ENCODE assay signal across 17 cellular contexts in the genomic region with DNA sequence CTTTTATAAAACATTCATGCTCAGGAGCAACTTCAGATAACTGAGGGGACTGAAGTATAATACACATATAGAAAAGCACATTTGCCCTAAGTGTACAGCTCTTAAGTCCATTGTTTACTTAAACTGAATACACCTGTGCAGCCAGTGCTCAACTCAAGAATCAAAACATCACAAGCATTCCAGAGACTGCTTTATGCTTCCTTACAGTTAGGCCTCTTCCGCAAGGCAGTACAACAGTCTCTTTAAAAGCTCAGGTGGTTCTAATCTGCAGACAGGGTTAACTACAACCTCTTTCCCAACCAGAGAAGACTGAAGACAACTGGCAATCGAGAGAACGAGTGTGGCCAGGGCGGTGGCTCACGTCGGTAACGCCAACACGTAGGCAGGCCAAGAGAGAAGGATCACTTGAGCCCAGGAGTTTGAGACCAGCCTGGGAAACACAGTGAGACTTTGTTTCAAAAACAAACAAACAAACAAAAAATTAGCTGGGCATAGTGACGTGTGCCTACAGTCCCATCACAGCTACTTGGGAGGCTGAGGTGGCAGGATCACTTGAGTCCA. TPM values are rescaled to one million over a fixed set of nuclear protein-coding genes. Genes with fewer than 3 reads are reported as not detected.
DNase-seq lines count a peak whose midpoint lies in the region; ATAC-seq and TF ChIP-seq lines count a peak whose summit lies in the region.
"Had no signal": no experiment of that assay in that cellular context is flagged by ENCODE, and none has a peak within 500 bp of the region (broad histone marks: within the 10 kb centered on the region; RNA-seq: fewer than 3 reads in every experiment).

No MANE protein-coding gene starts in this region.

- no peak for DNase-seq in activated naive CD4-positive, alpha-beta T cell treated with anti-CD3 and anti-CD28 coated beads, Interleukin-2, amount 10 ng/mL, durations not matched to agents 7 days and 5 days
- DNase-seq in NCI-H510A treated with DMSO at 0.1 percent for 48 hours (lab: John Stamatoyannopoulos, UW) (peak; percentile 70), lower lobe of right lung (peak; percentile 69), upper lobe of left lung (peak; percentile 40 to 50), spleen (no peak), putamen (ENCODE audit: low spot score) (no peak)
- DNase-seq: 8988T; CD4-positive, alpha-beta memory T cell; GOT3; H7 had no signal

- intact Hi-C loops in lower lobe of right lung (cut with DNase I), result no loop called here
- intact Hi-C loops in spleen (cut with DNase I; ENCODE audit: low total_unique reads), result no loop called here

- WGBS in upper lobe of left lung, 2 donors, result 78 to 80% methylated on average over 9 of the region's 9 CpGs
- WGBS in spleen, 5 donors, result 94 to 98% (median 96%) methylated on average over 9 of the region's 9 CpGs

- TF ChIP-seq POLR2A in upper lobe of left lung (IDR thresholded peaks at IDR 0.05) (no peak), spleen (IDR thresholded peaks at IDR 0.05) (no peak)

- TF ChIP-seq EP300 in upper lobe of left lung (IDR thresholded peaks at IDR 0.05), result no peak

- H3K36me3 Mint-ChIP-seq in activated naive CD4-positive, alpha-beta T cell treated with anti-CD3 and anti-CD28 coated beads, Interleukin-2, amount 50 U/mL, for 24 hours, result peaks cover 45% of the 10 kb centered on the region
- peaks cover 71% of the 10 kb centered on the region for H3K36me3 Mint-ChIP-seq in activated naive CD4-positive, alpha-beta T cell treated with anti-CD3 and anti-CD28 coated beads, Interleukin-2, amount 10 ng/mL, durations not matched to agents 7 days and 5 days

- peaks cover 84% of the 10 kb centered on the region for H3K36me3 ChIP-seq in lower lobe of right lung
- H3K36me3 ChIP-seq in upper lobe of left lung, result peaks cover 3 to 58% (median 44%) of the 10 kb centered on the region in 4 donors
- peaks cover 0 to 97% (median 59%) of the 10 kb centered on the region in 6 donors for H3K36me3 ChIP-seq in spleen

- no peaks in the 10 kb centered on the region for H3K9me3 Mint-ChIP-seq in activated naive CD4-positive, alpha-beta T cell treated with anti-CD3 and anti-CD28 coated beads, Interleukin-2, amount 50 U/mL, for 24 hours
- H3K9me3 Mint-ChIP-seq in activated naive CD4-positive, alpha-beta T cell treated with anti-CD3 and anti-CD28 coated beads, Interleukin-2, amount 10 ng/mL, durations not matched to agents 7 days and 5 days, result peaks cover 14% of the 10 kb centered on the region

- H3K4me3 Mint-ChIP-seq in activated naive CD4-positive, alpha-beta T cell treated with anti-CD3 and anti-CD28 coated beads, Interleukin-2, amount 50 U/mL, for 24 hours, result no peak overlapping the region
- no peak overlapping the region for H3K4me3 Mint-ChIP-seq in activated naive CD4-positive, alpha-beta T cell treated with anti-CD3 and anti-CD28 coated beads, Interleukin-2, amount 10 ng/mL, durations not matched to agents 7 days and 5 days
- H3K4me3 Mint-ChIP-seq: CD14-positive monocyte; CD4-positive, alpha-beta memory T cell; IgD-negative memory B cell had no signal

- H3K4me3 ChIP-seq in lower lobe of right lung (no peak overlapping the region), upper lobe of left lung (no peak overlapping the region), spleen (no peak overlapping the region)
- H3K4me3 ChIP-seq: BLaER1 had no signal

- no peaks in the 10 kb centered on the region for H3K4me1 Mint-ChIP-seq in activated naive CD4-positive, alpha-beta T cell treated with anti-CD3 and anti-CD28 coated beads, Interleukin-2, amount 50 U/mL, for 24 hours
- H3K4me1 Mint-ChIP-seq in activated naive CD4-positive, alpha-beta T cell treated with anti-CD3 and anti-CD28 coated beads, Interleukin-2, amount 10 ng/mL, durations not matched to agents 7 days and 5 days, result no peaks in the 10 kb centered on the region
- H3K4me1 Mint-ChIP-seq: CD14-positive monocyte had no signal

- ATAC-seq in lower lobe of right lung (peak; percentile 86 to 92), upper lobe of left lung (ENCODE audit: low FRiP score in 2 of 2) (peak; percentile 34 to 88), GM19452 (IDR thresholded peaks at IDR 0.05; ENCODE audit: unreplicated experiment) (no peak)
- ATAC-seq: HCT116, HepG2 had no signal

- no peaks in the 10 kb centered on the region for H3K27me3 Mint-ChIP-seq in activated naive CD4-positive, alpha-beta T cell treated with anti-CD3 and anti-CD28 coated beads, Interleukin-2, amount 50 U/mL, for 24 hours
- H3K27me3 Mint-ChIP-seq in activated naive CD4-positive, alpha-beta T cell treated with anti-CD3 and anti-CD28 coated beads, Interleukin-2, amount 10 ng/mL, durations not matched to agents 7 days and 5 days, result no peaks in the 10 kb centered on the region
- H3K27me3 Mint-ChIP-seq: CD4-positive, alpha-beta memory T cell; IgD-negative memory B cell had no signal

- TF ChIP-seq CTCF in lower lobe of right lung (IDR thresholded peaks at IDR 0.05), result no peak
- no peak for TF ChIP-seq CTCF in upper lobe of left lung (IDR thresholded peaks at IDR 0.05)
- no peak for TF ChIP-seq CTCF in spleen (IDR thresholded peaks at IDR 0.05 in 8 of 11, conservative IDR thresholded peaks at IDR 0.05 in 3 of 11)

- H3K9me3 ChIP-seq in lower lobe of right lung (no peaks in the 10 kb centered on the region), upper lobe of left lung (no peaks in the 10 kb centered on the region), spleen (peaks cover 0 to 12% (median 0%) of the 10 kb centered on the region in 8 donors)

- H3K27ac ChIP-seq in lower lobe of right lung (peak overlapping the region; percentile 26), upper lobe of left lung (peak overlapping the region in 3 of 4 donors; percentile 5 to 49 (median 13)), spleen (no peak overlapping the region)
- H3K27ac ChIP-seq: BLaER1 had no signal

- H3K27me3 ChIP-seq in lower lobe of right lung (ENCODE audit: low read depth), result no peaks in the 10 kb centered on the region
- no peaks in the 10 kb centered on the region for H3K27me3 ChIP-seq in upper lobe of left lung
- no peaks in the 10 kb centered on the region for H3K27me3 ChIP-seq in spleen (replicated peaks in 1 of 7)
- H3K27me3 ChIP-seq: BLaER1 had no signal

- peak overlapping the region; percentile 30 for H3K27ac Mint-ChIP-seq in activated naive CD4-positive, alpha-beta T cell treated with anti-CD3 and anti-CD28 coated beads, Interleukin-2, amount 50 U/mL, for 24 hours
- H3K27ac Mint-ChIP-seq in activated naive CD4-positive, alpha-beta T cell treated with anti-CD3 and anti-CD28 coated beads, Interleukin-2, amount 10 ng/mL, durations not matched to agents 7 days and 5 days, result no peak overlapping the region
- H3K27ac Mint-ChIP-seq: CD4-positive, alpha-beta memory T cell; IgD-negative memory B cell had no signal

- H3K4me1 ChIP-seq in lower lobe of right lung, result no peaks in the 10 kb centered on the region
- H3K4me1 ChIP-seq in upper lobe of left lung, result peaks cover 0 to 8% (median 2%) of the 10 kb centered on the region in 4 donors
- H3K4me1 ChIP-seq in spleen, result no peaks in the 10 kb centered on the region
- H3K4me1 ChIP-seq: BLaER1 had no signal

- CTCF ChIA-PET in activated naive CD4-positive, alpha-beta T cell treated with anti-CD3 and anti-CD28 coated beads, Interleukin-2, amount 10 ng/mL, durations not matched to agents 7 days and 5 days (lab: Charles Lee), result interaction anchor here (0.7 kb wide), 1 partner anchor 85 kb away, joined by 3 read pairs; no protein-coding TSS in a partner anchor

RNA-seq across cellular contexts. Expression of gene MCCC1, which starts 16.9 kb away (rescaled TPM):
- total RNA-seq in lower lobe of right lung (49.9 TPM), upper lobe of left lung (100 to 1,000 TPM in 1 of 6 donors, 10 to 100 TPM in 5; 44.6 to 157 (median 85.4) TPM), spleen (10 to 100 TPM; 18.6 to 96.1 (median 27.8) TPM)
- polyA plus RNA-seq in spleen, result 10 to 100 TPM; 26.9 to 46.7 (median 29.7) TPM

Comparison
In these comparisons a context has a peak if more than half of its experiments do, and no peak if none do; other contexts are left out.
1. DNase-seq: peak in NCI-H510A treated with DMSO at 0.1 percent for 48 hours (single experiment), lower lobe of right lung (single experiment) and upper lobe of left lung (2 of 2); none in activated naive CD4-positive, alpha-beta T cell treated with anti-CD3 and anti-CD28 coated beads, Interleukin-2, amount 10 ng/mL, durations not matched to agents 7 days and 5 days (single experiment), spleen (single experiment) and putamen (single experiment).
2. H3K27ac ChIP-seq: peak in lower lobe of right lung (single experiment) and upper lobe of left lung (3 of 4); none in spleen (0 of 8).